9 cellular contexts compared by ENCODE assay signal in genomic region chr3:151203053-151203420, GRCh38. TPM values are rescaled to one million over a fixed set of nuclear protein-coding genes. Genes with fewer than 3 reads are reported as not detected.
DNase-seq lines count a peak whose midpoint lies in the region; ATAC-seq and TF ChIP-seq lines count a peak whose summit lies in the region.
"Had no signal": no experiment of that assay in that cellular context is flagged by ENCODE, and none has a peak within 500 bp of the region (broad histone marks: within the 10 kb centered on the region; RNA-seq: fewer than 3 reads in every experiment).

Gene GPR171, minus strand, starts transcription at chr3:151203216. Its CDS starts 3,830 bp downstream, at chr3:151199386.

- 88 to 92% methylated on average over 3 of the region's 3 CpGs for WGBS in lower leg skin, 2 donors

- no peak for TF ChIP-seq POLR2A in lower leg skin (IDR thresholded peaks at IDR 0.05)
- no peak for TF ChIP-seq POLR2A in uterus (IDR thresholded peaks at IDR 0.05)

- H3K27me3 ChIP-seq in uterus = no peaks in the 10 kb centered on the region

- H3K4me1 ChIP-seq in uterus = no peaks in the 10 kb centered on the region

- H3K27ac ChIP-seq in uterus = no peak within 1 kb of the TSS

- H3K4me3 ChIP-seq in lower leg skin (ENCODE audit: low read depth, poor library complexity, severe bottlenecking) (no peak within 1 kb of the TSS), uterus (no peak within 1 kb of the TSS)

- H3K9me3 ChIP-seq in uterus = no peaks in the 10 kb centered on the region

- no peaks in the 10 kb centered on the region for H3K36me3 ChIP-seq in uterus

- ATAC-seq in GM18870 (IDR thresholded peaks at IDR 0.05; ENCODE audit: unreplicated experiment) = peak; percentile 89
- ATAC-seq in HG03095 (IDR thresholded peaks at IDR 0.05; ENCODE audit: unreplicated experiment) = peak; percentile 88
- ATAC-seq in HG03439 (IDR thresholded peaks at IDR 0.05; ENCODE audit: unreplicated experiment) = no peak

- TF ChIP-seq CTCF in lower leg skin (IDR thresholded peaks at IDR 0.05) = no peak
- no peak for TF ChIP-seq CTCF in uterus (IDR thresholded peaks at IDR 0.05)

- DNase-seq in activated CD8-positive, alpha-beta memory T cell treated with anti-CD3 and anti-CD28 coated beads, Interleukin-2, amount 50 U/mL, for 24 hours (ENCODE audit: extremely low read depth) = peak; percentile 35
- DNase-seq in stimulated activated CD4-positive, alpha-beta T cell treated with anti-CD3 and anti-CD28 coated beads, Interleukin-4, amount 100 ng/mL, for 24 hours = peak; percentile 75
- DNase-seq in lower leg skin (ENCODE audit: low spot score in 2 of 2) = no peak
- no peak for DNase-seq in midbrain (lab: John Stamatoyannopoulos, UW)
- no peak for DNase-seq in uterus

- intact Hi-C loops in lower leg skin (cut with DNase I; ENCODE audit: low total_unique reads) (no loop called here), uterus (cut with DNase I; ENCODE audit: low total_unique reads) (no loop called here)

RNA-seq across cellular contexts. Expression of gene GPR171, which starts in this region (rescaled TPM):
- under 1 TPM in 2 of 4 donors, not detected in 2; 0.55 to 0.68 TPM for total RNA-seq in lower leg skin
- under 1 TPM in 2 of 4 donors, not detected in 2; 0.34 to 0.48 TPM for total RNA-seq in uterus
- total RNA-seq: temporal lobe had no signal

Comparison
In these comparisons a context has a peak if more than half of its experiments do, and no peak if none do; other contexts are left out.
1. DNase-seq: peak in activated CD8-positive, alpha-beta memory T cell treated with anti-CD3 and anti-CD28 coated beads, Interleukin-2, amount 50 U/mL, for 24 hours (single experiment) and stimulated activated CD4-positive, alpha-beta T cell treated with anti-CD3 and anti-CD28 coated beads, Interleukin-4, amount 100 ng/mL, for 24 hours (single experiment); none in lower leg skin (0 of 2), midbrain (single experiment) and uterus (0 of 2).